In genomic region chr19:4531562-4532165, GRCh38 we compare ENCODE assay signal across 1 cellular context.
TF ChIP-seq lines count a peak whose summit lies in the region.

No MANE protein-coding gene starts in this region.

TF ChIP-seq in HepG2, 621 proteins besides CTCF, POLR2A, EP300 and RAD21 (continued from another document and continues in another):
- TF ChIP-seq, protein P1, sequence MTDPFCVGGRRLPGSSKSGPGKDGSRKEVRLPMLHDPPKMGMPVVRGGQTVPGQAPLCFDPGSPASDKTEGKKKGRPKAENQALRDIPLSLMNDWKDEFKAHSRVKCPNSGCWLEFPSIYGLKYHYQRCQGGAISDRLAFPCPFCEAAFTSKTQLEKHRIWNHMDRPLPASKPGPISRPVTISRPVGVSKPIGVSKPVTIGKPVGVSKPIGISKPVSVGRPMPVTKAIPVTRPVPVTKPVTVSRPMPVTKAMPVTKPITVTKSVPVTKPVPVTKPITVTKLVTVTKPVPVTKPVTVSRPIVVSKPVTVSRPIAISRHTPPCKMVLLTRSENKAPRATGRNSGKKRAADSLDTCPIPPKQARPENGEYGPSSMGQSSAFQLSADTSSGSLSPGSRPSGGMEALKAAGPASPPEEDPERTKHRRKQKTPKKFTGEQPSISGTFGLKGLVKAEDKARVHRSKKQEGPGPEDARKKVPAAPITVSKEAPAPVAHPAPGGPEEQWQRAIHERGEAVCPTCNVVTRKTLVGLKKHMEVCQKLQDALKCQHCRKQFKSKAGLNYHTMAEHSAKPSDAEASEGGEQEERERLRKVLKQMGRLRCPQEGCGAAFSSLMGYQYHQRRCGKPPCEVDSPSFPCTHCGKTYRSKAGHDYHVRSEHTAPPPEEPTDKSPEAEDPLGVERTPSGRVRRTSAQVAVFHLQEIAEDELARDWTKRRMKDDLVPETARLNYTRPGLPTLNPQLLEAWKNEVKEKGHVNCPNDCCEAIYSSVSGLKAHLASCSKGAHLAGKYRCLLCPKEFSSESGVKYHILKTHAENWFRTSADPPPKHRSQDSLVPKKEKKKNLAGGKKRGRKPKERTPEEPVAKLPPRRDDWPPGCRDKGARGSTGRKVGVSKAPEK (CRISPR knock-in tag; IDR thresholded peaks at IDR 0.05; ENCODE audit: borderline replicate concordance): no peak
- peak; percentile 89 for TF ChIP-seq FOXO1 (CRISPR knock-in tag; IDR thresholded peaks at IDR 0.05)
- TF ChIP-seq ZNF44 (CRISPR knock-in tag; IDR thresholded peaks at IDR 0.05): no peak
- TF ChIP-seq, protein P2, sequence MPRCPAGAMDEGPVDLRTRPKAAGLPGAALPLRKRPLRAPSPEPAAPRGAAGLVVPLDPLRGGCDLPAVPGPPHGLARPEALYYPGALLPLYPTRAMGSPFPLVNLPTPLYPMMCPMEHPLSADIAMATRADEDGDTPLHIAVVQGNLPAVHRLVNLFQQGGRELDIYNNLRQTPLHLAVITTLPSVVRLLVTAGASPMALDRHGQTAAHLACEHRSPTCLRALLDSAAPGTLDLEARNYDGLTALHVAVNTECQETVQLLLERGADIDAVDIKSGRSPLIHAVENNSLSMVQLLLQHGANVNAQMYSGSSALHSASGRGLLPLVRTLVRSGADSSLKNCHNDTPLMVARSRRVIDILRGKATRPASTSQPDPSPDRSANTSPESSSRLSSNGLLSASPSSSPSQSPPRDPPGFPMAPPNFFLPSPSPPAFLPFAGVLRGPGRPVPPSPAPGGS (CRISPR knock-in tag; IDR thresholded peaks at IDR 0.05): peak; percentile 68; the same call in 1 of the 2 replicates
- 0 out of 2 replicates have a peak, but pooled peaks have one; percentile 60 for TF ChIP-seq KLF15 (CRISPR knock-in tag; IDR thresholded peaks at IDR 0.05; ENCODE audit: borderline replicate concordance)
- TF ChIP-seq ZNF772 (CRISPR knock-in tag; IDR thresholded peaks at IDR 0.05): peak; percentile 93; the same call in 1 of the 2 replicates
- no peak for TF ChIP-seq ZC3H4 (CRISPR knock-in tag; IDR thresholded peaks at IDR 0.05; ENCODE audit: borderline replicate concordance)
- TF ChIP-seq ZFP37 (CRISPR knock-in tag; IDR thresholded peaks at IDR 0.05; ENCODE audit: borderline replicate concordance): no peak
- TF ChIP-seq DR1 (CRISPR knock-in tag; IDR thresholded peaks at IDR 0.05): 0 out of 2 replicates have a peak, but pooled peaks have one; percentile 38
- peak; percentile 40; the same call in 1 of the 2 replicates for TF ChIP-seq GMEB1 (CRISPR knock-in tag; IDR thresholded peaks at IDR 0.05; ENCODE audit: borderline replicate concordance)
- no peak for TF ChIP-seq ZFP41 (CRISPR knock-in tag; IDR thresholded peaks at IDR 0.05; ENCODE audit: borderline replicate concordance)
- TF ChIP-seq TAF1 (CRISPR knock-in tag; IDR thresholded peaks at IDR 0.05): no peak
- TF ChIP-seq ZNF318 (CRISPR knock-in tag; IDR thresholded peaks at IDR 0.05): peak; percentile 64; the same call in 1 of the 2 replicates
- peak; percentile 22; the same call in 1 of the 2 replicates for TF ChIP-seq FOSL2 (CRISPR knock-in tag; IDR thresholded peaks at IDR 0.05)
- no peak for TF ChIP-seq MAFF (IDR thresholded peaks at IDR 0.05; ENCODE audit: low read depth, low read length)
- no peak; the same call in 1 of the 2 replicates for TF ChIP-seq ZNF367 (CRISPR knock-in tag; IDR thresholded peaks at IDR 0.05; ENCODE audit: borderline replicate concordance)
- TF ChIP-seq NKX3-1 (CRISPR knock-in tag; IDR thresholded peaks at IDR 0.05): no peak
- no peak for TF ChIP-seq ATM (IDR thresholded peaks at IDR 0.05; ENCODE audit: borderline replicate concordance)
- TF ChIP-seq, protein P3, sequence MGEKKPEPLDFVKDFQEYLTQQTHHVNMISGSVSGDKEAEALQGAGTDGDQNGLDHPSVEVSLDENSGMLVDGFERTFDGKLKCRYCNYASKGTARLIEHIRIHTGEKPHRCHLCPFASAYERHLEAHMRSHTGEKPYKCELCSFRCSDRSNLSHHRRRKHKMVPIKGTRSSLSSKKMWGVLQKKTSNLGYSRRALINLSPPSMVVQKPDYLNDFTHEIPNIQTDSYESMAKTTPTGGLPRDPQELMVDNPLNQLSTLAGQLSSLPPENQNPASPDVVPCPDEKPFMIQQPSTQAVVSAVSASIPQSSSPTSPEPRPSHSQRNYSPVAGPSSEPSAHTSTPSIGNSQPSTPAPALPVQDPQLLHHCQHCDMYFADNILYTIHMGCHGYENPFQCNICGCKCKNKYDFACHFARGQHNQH (CRISPR knock-in tag; IDR thresholded peaks at IDR 0.05): peak; percentile 89
- peak; percentile 76; the same call in 1 of the 2 replicates for TF ChIP-seq ZNF619 (CRISPR knock-in tag; IDR thresholded peaks at IDR 0.05)
- TF ChIP-seq ZNF790 (CRISPR knock-in tag; IDR thresholded peaks at IDR 0.05; ENCODE audit: borderline replicate concordance): no peak
- no peak for TF ChIP-seq PITX1 (CRISPR knock-in tag; IDR thresholded peaks at IDR 0.05)
- TF ChIP-seq SMAD3 (CRISPR knock-in tag; IDR thresholded peaks at IDR 0.05): no peak
- no peak for TF ChIP-seq ZNF672 (CRISPR knock-in tag; IDR thresholded peaks at IDR 0.05)
- TF ChIP-seq ZNF737 (CRISPR knock-in tag; IDR thresholded peaks at IDR 0.05; ENCODE audit: borderline replicate concordance): no peak
- TF ChIP-seq ESRRA (CRISPR knock-in tag; IDR thresholded peaks at IDR 0.05; ENCODE audit: low read depth): no peak
- TF ChIP-seq TBP (CRISPR knock-in tag; IDR thresholded peaks at IDR 0.05): no peak
- TF ChIP-seq NR2F2 (IDR thresholded peaks at IDR 0.05; ENCODE audit: borderline replicate concordance, low read depth): no peak
- no peak for TF ChIP-seq NFIB (CRISPR knock-in tag; IDR thresholded peaks at IDR 0.05; ENCODE audit: borderline replicate concordance)
- peak; percentile 67 for TF ChIP-seq SATB2 (CRISPR knock-in tag; IDR thresholded peaks at IDR 0.05)
- no peak for TF ChIP-seq DNMT3B (CRISPR knock-in tag; conservative IDR thresholded peaks at IDR 0.05)
- TF ChIP-seq IKZF1 (IDR thresholded peaks at IDR 0.05): no peak
- TF ChIP-seq, protein P4, sequence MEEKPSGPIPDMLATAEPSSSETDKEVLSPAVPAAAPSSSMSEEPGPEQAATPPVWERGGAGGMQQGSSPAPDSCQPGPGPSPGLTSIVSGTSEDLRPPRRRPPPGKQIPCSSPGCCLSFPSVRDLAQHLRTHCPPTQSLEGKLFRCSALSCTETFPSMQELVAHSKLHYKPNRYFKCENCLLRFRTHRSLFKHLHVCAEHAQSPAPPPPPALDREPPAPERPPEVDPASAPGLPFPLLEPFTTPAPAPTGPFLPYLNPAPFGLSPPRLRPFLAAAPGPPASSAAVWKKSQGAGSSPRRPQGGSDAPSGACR (CRISPR knock-in tag; IDR thresholded peaks at IDR 0.05): peak; percentile 56; the same call in 1 of the 2 replicates
- TF ChIP-seq ZNF776 (CRISPR knock-in tag; IDR thresholded peaks at IDR 0.05): peak; percentile 57; the same call in 1 of the 2 replicates
- no peak for TF ChIP-seq TMF1 (CRISPR knock-in tag; IDR thresholded peaks at IDR 0.05; ENCODE audit: low read depth)
- no peak for TF ChIP-seq POGZ (CRISPR knock-in tag; IDR thresholded peaks at IDR 0.05)
- no peak for TF ChIP-seq SETDB1 (CRISPR knock-in tag; IDR thresholded peaks at IDR 0.05; ENCODE audit: borderline replicate concordance)
- TF ChIP-seq POLR2AphosphoS5 (IDR thresholded peaks at IDR 0.05; ENCODE audit: low read depth, low read length): no peak
- TF ChIP-seq IRF2 (CRISPR knock-in tag; IDR thresholded peaks at IDR 0.05): peak; percentile 82
- TF ChIP-seq PBX2 (CRISPR knock-in tag; IDR thresholded peaks at IDR 0.05): no peak
- TF ChIP-seq HOXA3 (CRISPR knock-in tag; IDR thresholded peaks at IDR 0.05): peak; percentile 86
- TF ChIP-seq MBNL3 (CRISPR knock-in tag; conservative IDR thresholded peaks at IDR 0.05): no peak
- TF ChIP-seq FOXK1 (CRISPR knock-in tag; IDR thresholded peaks at IDR 0.05; ENCODE audit: borderline replicate concordance, low read depth): peak; percentile 78; the same call in 1 of the 2 replicates
- no peak for TF ChIP-seq CAMTA2 (CRISPR knock-in tag; IDR thresholded peaks at IDR 0.05; ENCODE audit: borderline replicate concordance)
- TF ChIP-seq SALL1 (CRISPR knock-in tag; IDR thresholded peaks at IDR 0.05): peak; percentile 92
- peak; percentile 98 for TF ChIP-seq ZNF782 (CRISPR knock-in tag; IDR thresholded peaks at IDR 0.05; ENCODE audit: borderline replicate concordance)
- TF ChIP-seq ATAD3A (CRISPR knock-in tag; IDR thresholded peaks at IDR 0.05): no peak
- TF ChIP-seq ZSCAN22 (CRISPR knock-in tag; IDR thresholded peaks at IDR 0.05): no peak
- no peak for TF ChIP-seq ZKSCAN5 (CRISPR knock-in tag; IDR thresholded peaks at IDR 0.05)
- TF ChIP-seq FUBP1 (CRISPR knock-in tag; IDR thresholded peaks at IDR 0.05; ENCODE audit: borderline replicate concordance): no peak
- peak; percentile 84; the same call in 1 of the 2 replicates for TF ChIP-seq MTA1 (CRISPR knock-in tag; IDR thresholded peaks at IDR 0.05; ENCODE audit: borderline replicate concordance)
